In genomic region chr15:50816191-50816590, GRCh38 we compare ENCODE assay signal across 17 cellular contexts. TPM values are rescaled to one million over a fixed set of nuclear protein-coding genes. Genes with fewer than 3 reads are reported as not detected.
DNase-seq lines count a peak whose midpoint lies in the region; ATAC-seq, FAIRE-seq and TF ChIP-seq lines count a peak whose summit lies in the region.
"Had no signal": no experiment of that assay in that cellular context is flagged by ENCODE, and none has a peak within 500 bp of the region (broad histone marks: within the 10 kb centered on the region; RNA-seq: fewer than 3 reads in every experiment).

No MANE protein-coding gene starts in this region.

- H2AFZ ChIP-seq in H1 (ENCODE audit: low read length) (peak overlapping the region; percentile 54; the same call in 1 of the 2 replicates), parathyroid adenoma (peak overlapping the region; percentile 28), MM.1S (ENCODE audit: low read length) (no peak overlapping the region)

- no peak overlapping the region for H3K4me3 ChIP-seq in H1 (ENCODE audit: extremely low read depth in 1 of 4, insufficient read depth in 2 of 4, low read depth in 3 of 4, low read length in 4 of 4)
- H3K4me3 ChIP-seq in parathyroid adenoma (ENCODE audit: low read depth, low read length) = no peak overlapping the region
- no peak overlapping the region for H3K4me3 ChIP-seq in MM.1S (ENCODE audit: low read length)
- H3K4me3 ChIP-seq: HAP-1, thoracic aorta had no signal

- H4K20me1 ChIP-seq in H1 (replicated peaks in 1 of 2; ENCODE audit: control insufficient read depth in 1 of 2, insufficient read depth in 2 of 2, low read length in 2 of 2) = no peaks in the 10 kb centered on the region
- H4K20me1 ChIP-seq in MM.1S (ENCODE audit: insufficient read depth, low read length) = no peaks in the 10 kb centered on the region

- no peak overlapping the region for H3K9ac ChIP-seq in H1 (replicated peaks in 1 of 4; ENCODE audit: extremely low read depth in 1 of 4, low read depth in 3 of 4, low read length in 3 of 4)
- H3K9ac ChIP-seq in parathyroid adenoma = no peak overlapping the region
- H3K9ac ChIP-seq in MM.1S (ENCODE audit: low read length) = no peak overlapping the region

- no peaks in the 10 kb centered on the region for H3K9me2 ChIP-seq in MM.1S (replicated peaks; ENCODE audit: insufficient read depth, low read length)

- no peak overlapping the region for H3K18ac ChIP-seq in H1 (ENCODE audit: extremely low read depth, low read length)

- H2BK12ac ChIP-seq in H1 (ENCODE audit: low read depth, low read length) = no peak overlapping the region

- H3K9me3 ChIP-seq in H1 (ENCODE audit: insufficient read depth in 2 of 2, low read depth in 1 of 2, low read length in 1 of 2) (peaks cover 0 to 3% of the 10 kb centered on the region in 2 experiments; a peak in 1 of 4 replicates), parathyroid adenoma (ENCODE audit: control insufficient read depth, low read length) (no peaks in the 10 kb centered on the region), MM.1S (replicated peaks; ENCODE audit: insufficient read depth, low read length) (no peaks in the 10 kb centered on the region)
- H3K9me3 ChIP-seq: HAP-1, thoracic aorta had no signal

- no peak overlapping the region for H2BK15ac ChIP-seq in H1 (ENCODE audit: low read length)

- TF ChIP-seq POLR2A in H1 (IDR thresholded peaks at IDR 0.05; ENCODE audit: control extremely low read depth in 1 of 2, low read depth in 2 of 2, low read length in 2 of 2) = no peak

- H3K27ac ChIP-seq in H1 (ENCODE audit: low read depth, low read length) (no peak overlapping the region), parathyroid adenoma (no peak overlapping the region), MM.1S (ENCODE audit: low read length) (no peak overlapping the region)
- H3K27ac ChIP-seq: thoracic aorta had no signal

- no peak overlapping the region for H4K8ac ChIP-seq in H1 (ENCODE audit: extremely low read depth, insufficient read depth, low read length)

- no peaks in the 10 kb centered on the region for H3F3A ChIP-seq in MM.1S (ENCODE audit: insufficient read depth, low read length)

- H2BK120ac ChIP-seq in H1 (replicated peaks; ENCODE audit: low read depth, low read length) = no peak overlapping the region

- H3K23ac ChIP-seq in H1 (ENCODE audit: insufficient read length) = no peak overlapping the region

- no peak for TF ChIP-seq CTCF in H1 (IDR thresholded peaks at IDR 0.05; ENCODE audit: control extremely low read depth in 1 of 3, insufficient read depth in 1 of 3, low read depth in 1 of 3, low read length in 3 of 3)
- TF ChIP-seq CTCF in parathyroid adenoma (IDR thresholded peaks at IDR 0.05) = no peak
- TF ChIP-seq CTCF in MM.1S (IDR thresholded peaks at IDR 0.05; ENCODE audit: low read length) = no peak

- no peaks in the 10 kb centered on the region for H3K79me1 ChIP-seq in H1 (ENCODE audit: low read depth, low read length)

- no peaks in the 10 kb centered on the region for H3K4me1 ChIP-seq in H1 (replicated peaks in 1 of 4; ENCODE audit: control insufficient read depth in 3 of 4, insufficient read depth in 4 of 4, low read length in 3 of 4)
- H3K4me1 ChIP-seq in parathyroid adenoma = no peaks in the 10 kb centered on the region
- no peaks in the 10 kb centered on the region for H3K4me1 ChIP-seq in MM.1S (ENCODE audit: low read length)

- no peak for TF ChIP-seq RAD21 in H1 (IDR thresholded peaks at IDR 0.05 in 1 of 2, conservative IDR thresholded peaks at IDR 0.05 in 1 of 2; ENCODE audit: low read depth in 2 of 2, low read length in 2 of 2)

- H3K56ac ChIP-seq in H1 (replicated peaks; ENCODE audit: insufficient read length, low read depth, low read length) = no peak overlapping the region

- H3K27me3 ChIP-seq in H1 (replicated peaks in 1 of 4; ENCODE audit: control insufficient read depth in 3 of 4, extremely low read depth in 1 of 4, insufficient read depth in 3 of 4, low read length in 3 of 4) = no peaks in the 10 kb centered on the region
- H3K27me3 ChIP-seq in parathyroid adenoma (ENCODE audit: control insufficient read depth, insufficient read depth, low read length) = no peaks in the 10 kb centered on the region
- H3K27me3 ChIP-seq in MM.1S (replicated peaks; ENCODE audit: insufficient read depth, low read length) = no peaks in the 10 kb centered on the region

- POLR2A ChIA-PET in H1 (lab: Charles Lee; ENCODE audit: partially characterized antibody) = no interaction called here

- CTCF ChIA-PET in H1 (lab: Charles Lee; ENCODE audit: partially characterized antibody) = no interaction called here

- DNase-seq in NCI-H2029 treated with DMSO at 0.1 percent for 48 hours (lab: John Stamatoyannopoulos, UW) = peak; percentile 4
- no peak for DNase-seq in NCI-H2029 (lab: John Stamatoyannopoulos, UW)
- DNase-seq in OCI-M1 (lab: John Stamatoyannopoulos, UW) = peak; percentile 55
- no peak for DNase-seq in H1 (ENCODE audit: low read depth in 1 of 2, low spot score in 2 of 2)
- DNase-seq in MM.1S = no peak
- no peak for DNase-seq in left ventricle myocardium superior
- DNase-seq in GM19239 (ENCODE audit: insufficient read length, low spot score) = no peak
- DNase-seq: activated CD4-positive, alpha-beta T cell treated with anti-CD3 and anti-CD28 coated beads, Interleukin-2, amount 50 U/mL, for 1 hour; activated T-cell treated with anti-CD3 and anti-CD28 coated beads, Interleukin-2, amount 50 U/mL, for 4 hours; EL; KBM-7; NCI-H146; NCI-H526 treated with DMSO at 0.1 percent for 48 hours had no signal

- no peak overlapping the region for H4K91ac ChIP-seq in H1 (replicated peaks; ENCODE audit: insufficient read length, low read length)

- H2AK5ac ChIP-seq in H1 (ENCODE audit: low read depth, low read length) = no peak overlapping the region

- H4K5ac ChIP-seq in H1 (ENCODE audit: insufficient read length, low read depth, low read length) = no peak overlapping the region

- no peaks in the 10 kb centered on the region; the same call in 1 of the 2 replicates for H3K23me2 ChIP-seq in H1 (ENCODE audit: low read depth, low read length)

- no peaks in the 10 kb centered on the region for H3K36me3 ChIP-seq in H1 (ENCODE audit: control insufficient read depth in 2 of 4, insufficient read depth in 4 of 4, low read length in 3 of 4)
- H3K36me3 ChIP-seq in parathyroid adenoma (ENCODE audit: control insufficient read depth, insufficient read depth, low read length) = no peaks in the 10 kb centered on the region
- no peaks in the 10 kb centered on the region for H3K36me3 ChIP-seq in MM.1S (replicated peaks; ENCODE audit: insufficient read depth, low read length)
- H3K36me3 ChIP-seq: HAP-1, thoracic aorta had no signal

- H3K4me2 ChIP-seq in H1 (ENCODE audit: insufficient read depth in 1 of 2, low read depth in 2 of 2, low read length in 2 of 2) (no peak overlapping the region), parathyroid adenoma (ENCODE audit: low read length) (no peak overlapping the region), MM.1S (ENCODE audit: low read depth, low read length) (no peak overlapping the region)

- no peak for FAIRE-seq in H1 (lab: Jason Lieb, UNC)
- no peak for FAIRE-seq in GM19239 (lab: Jason Lieb, UNC)
- FAIRE-seq: A204.1 had no signal

- no peak overlapping the region for H3K14ac ChIP-seq in H1 (ENCODE audit: insufficient read length)

- no peak for ATAC-seq in left ventricle myocardium superior
- ATAC-seq: activated T-cell treated with anti-CD3 and anti-CD28 coated beads, Interleukin-2, amount 50 U/mL, for 4 hours had no signal

- WGBS in H1 (ENCODE audit: extremely low coverage in 1 of 2, insufficient coverage in 1 of 2, insufficient read length in 1 of 2, insufficient replicate concordance in 2 of 2, low coverage in 1 of 2, low lambda C conversion rate in 2 of 2, missing lambda C conversion rate in 1 of 2), 2 experiments = 83% methylated on average over 2 of the region's 2 CpGs; no CpG with 5 or more reads in 1 of the 2 experiments

- intact Hi-C loops in left ventricle myocardium superior (cut with micrococcal nuclease) = no loop called here

- H3K79me2 ChIP-seq in H1 (ENCODE audit: control insufficient read depth in 1 of 2, insufficient read depth in 2 of 2, low read length in 2 of 2) (no peaks in the 10 kb centered on the region), parathyroid adenoma (no peaks in the 10 kb centered on the region), MM.1S (ENCODE audit: low read length) (no peaks in the 10 kb centered on the region)

- no peak overlapping the region for H2BK20ac ChIP-seq in H1 (ENCODE audit: low read length)

- no peak for TF ChIP-seq EP300 in H1 (IDR thresholded peaks at IDR 0.05; ENCODE audit: borderline replicate concordance in 1 of 2, low read depth in 2 of 2, low read length in 2 of 2)

- H2BK5ac ChIP-seq in H1 (ENCODE audit: low read depth, low read length) = no peak overlapping the region

- no peak overlapping the region for H3K4ac ChIP-seq in H1 (replicated peaks; ENCODE audit: insufficient read length, low read depth, low read length)

TF ChIP-seq in H1, 55 proteins besides CTCF, POLR2A, EP300 and RAD21:
- TF ChIP-seq CHD1 (IDR thresholded peaks at IDR 0.05; ENCODE audit: low read depth, low read length) = no peak
- no peak for TF ChIP-seq CBX5 (IDR thresholded peaks at IDR 0.05; ENCODE audit: low read depth, low read length)
- TF ChIP-seq ASH2L (IDR thresholded peaks at IDR 0.05; ENCODE audit: low read length) = no peak
- TF ChIP-seq TBP (IDR thresholded peaks at IDR 0.05; ENCODE audit: low read depth, low read length) = no peak
- no peak for TF ChIP-seq SIRT6 (IDR thresholded peaks at IDR 0.05; ENCODE audit: low read length)
TF ChIP-seq in H1: peak in this region for 0.

RNA-seq across cellular contexts. Expression of gene SPPL2A, which starts 50.7 kb away (rescaled TPM):
- total RNA-seq in H1 (2021; fragmentation: NEBNext Ultra II Directional; extraction: Animal tissue kit (Norgen Biotek cat#: 25700)) = 50.6 and 52.9 TPM in 2 replicates
- 15.6 and 17.9 TPM in 2 replicates for polyA plus RNA-seq in H1 (2011; rRNA removed)
- polyA plus RNA-seq in H1 (2011; cell fraction: cytosol; rRNA removed) = 14.0 TPM
- 15.2 TPM for polyA plus RNA-seq in H1 (2011; cell fraction: nucleus; rRNA removed)
- 16.7 to 24.4 TPM (median 20.7 TPM) in 4 replicates for polyA plus RNA-seq in H1 (2012, experiment 1 of 2)
- 2.5 TPM for polyA plus RNA-seq in H1 (2012, experiment 2 of 2)
- polyA plus RNA-seq in H1 (2013, experiment 1 of 2) = 21.4 TPM
- 26.0 TPM for polyA plus RNA-seq in H1 (2013, experiment 2 of 2)
- 38.2 and 57.9 TPM in 2 replicates for polyA minus RNA-seq in H1 (2011; rRNA and poly(A)+ RNA removed)
- 10.4 TPM for polyA minus RNA-seq in H1 (2011; cell fraction: cytosol; rRNA and poly(A)+ RNA removed)
- polyA minus RNA-seq in H1 (2011; cell fraction: nucleus; rRNA and poly(A)+ RNA removed) = 30.8 TPM
- total RNA-seq in left ventricle myocardium superior = 97.4 TPM

Comparison
In these comparisons a context has a peak if more than half of its experiments do, and no peak if none do; other contexts are left out.
1. DNase-seq: peak in NCI-H2029 treated with DMSO at 0.1 percent for 48 hours (single experiment) and OCI-M1 (single experiment); none in NCI-H2029 (single experiment), H1 (0 of 2), MM.1S (single experiment), left ventricle myocardium superior (single experiment) and GM19239 (single experiment).